ENCODE assay signal across 9 cellular contexts in the genomic region with DNA sequence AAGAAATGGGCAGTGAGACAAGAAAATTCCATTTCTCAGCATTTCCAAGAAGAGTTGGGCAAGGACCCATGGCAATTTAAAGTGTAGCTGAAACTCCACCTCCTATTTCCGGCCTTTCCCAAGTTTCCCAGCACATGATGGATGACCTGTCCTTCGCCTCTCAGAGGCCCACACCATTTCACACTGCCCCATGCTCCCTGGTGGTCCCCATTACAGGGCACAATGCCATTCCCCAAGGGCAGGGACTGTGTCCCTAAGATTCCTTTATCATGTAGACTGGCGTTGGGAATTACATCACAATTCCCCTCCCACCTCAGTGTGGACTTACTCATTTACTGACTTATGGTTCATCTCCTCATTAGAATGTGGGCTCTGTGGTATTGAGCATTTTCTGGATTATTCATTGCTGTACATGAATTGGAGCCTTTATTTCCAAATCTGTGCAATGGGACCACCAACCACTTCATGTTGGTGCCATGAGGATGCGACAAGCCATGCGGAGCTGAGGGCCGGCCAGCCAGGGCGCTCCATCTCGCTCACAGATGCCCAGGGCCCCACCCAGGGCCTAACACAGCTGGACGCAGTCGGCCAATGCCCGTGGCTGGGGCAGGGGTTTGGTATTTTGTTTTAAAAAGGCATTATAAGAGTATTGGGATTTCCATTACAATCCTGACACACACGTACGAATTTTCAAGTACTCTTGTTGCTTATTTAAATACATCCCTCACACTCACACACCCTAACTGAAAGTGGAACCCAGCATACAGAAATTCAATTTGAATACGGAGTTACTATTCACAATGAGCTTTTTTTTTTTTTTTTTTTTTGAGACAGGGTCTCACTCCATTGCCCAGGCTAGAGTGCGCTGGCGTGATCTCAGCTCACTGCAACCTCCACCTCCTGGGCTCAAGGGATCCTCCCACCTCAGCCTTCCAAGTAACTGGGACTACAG. TPM values are rescaled to one million over a fixed set of nuclear protein-coding genes. Genes with fewer than 3 reads are reported as not detected.
A peak's percentile ranks its signal among the peaks of the same experiment; 100 is the strongest.
DNase-seq lines count a peak whose midpoint lies in the region; ATAC-seq and TF ChIP-seq lines count a peak whose summit lies in the region.
"Had no signal": no experiment of that assay in that cellular context is flagged by ENCODE, and none has a peak within 500 bp of the region (broad histone marks: within the 10 kb centered on the region; RNA-seq: fewer than 3 reads in every experiment).

No MANE protein-coding gene starts in this region.

- H3K4me1 ChIP-seq in hepatocyte (ENCODE audit: insufficient read depth) (peaks cover 45% of the 10 kb centered on the region), A673 (ENCODE audit: insufficient read depth, low read length, poor library complexity, severe bottlenecking) (no peaks in the 10 kb centered on the region)

- no peaks in the 10 kb centered on the region for H3K9me3 Mint-ChIP-seq in activated naive CD8-positive, alpha-beta T cell treated with anti-CD3 and anti-CD28 coated beads, Interleukin-2, amount 10 ng/mL, durations not matched to agents 7 days and 5 days
- H3K9me3 Mint-ChIP-seq in stimulated activated naive B cell treated with anti-CD40 and anti-IgM and Interleukin-4, amounts not matched to agents 10 μg/mL and 1 μg/mL and 100 μg/mL, for 72 hours = no peaks in the 10 kb centered on the region
- H3K9me3 Mint-ChIP-seq: activated naive CD4-positive, alpha-beta T cell treated with anti-CD3 and anti-CD28 coated beads, Interleukin-2, amount 10 ng/mL, durations not matched to agents 7 days and 5 days had no signal

- POLR2A ChIA-PET in activated naive CD8-positive, alpha-beta T cell treated with anti-CD3 and anti-CD28 coated beads, Interleukin-2, amount 10 ng/mL, durations not matched to agents 7 days and 5 days (lab: Charles Lee) = interaction anchor here (0.6 kb wide), 1 partner anchor 97 kb away, joined by 3 read pairs; no protein-coding TSS in a partner anchor
- POLR2A ChIA-PET in A673 (lab: Charles Lee; ENCODE audit: low non-redundant PET) = no interaction called here

- H3K4me1 Mint-ChIP-seq in activated naive CD8-positive, alpha-beta T cell treated with anti-CD3 and anti-CD28 coated beads, Interleukin-2, amount 10 ng/mL, durations not matched to agents 7 days and 5 days = peaks cover 40% of the 10 kb centered on the region
- peaks cover 63 to 89% of the 10 kb centered on the region in 2 donors for H3K4me1 Mint-ChIP-seq in stimulated activated naive B cell treated with anti-CD40 and anti-IgM and Interleukin-4, amounts not matched to agents 10 μg/mL and 1 μg/mL and 100 μg/mL, for 72 hours

- peaks cover 43% of the 10 kb centered on the region for H4K20me1 ChIP-seq in hepatocyte (ENCODE audit: insufficient read depth, poor library complexity, severe bottlenecking)

- intact Hi-C loops in A673 (cut with micrococcal nuclease; ENCODE audit: unreplicated experiment) = no loop called here

- H3K36me3 ChIP-seq in hepatocyte (replicated peaks; ENCODE audit: insufficient read depth, low read depth) (no peaks in the 10 kb centered on the region), A673 (ENCODE audit: insufficient read depth, low read length, poor library complexity, severe bottlenecking) (no peaks in the 10 kb centered on the region)

- H3K9me3 ChIP-seq in hepatocyte (ENCODE audit: low read depth) (no peaks in the 10 kb centered on the region), A673 (ENCODE audit: low read depth, low read length, poor library complexity, severe bottlenecking) (no peaks in the 10 kb centered on the region)

- TF ChIP-seq CTCF in GM13976 (IDR thresholded peaks at IDR 0.05; ENCODE audit: borderline replicate concordance, control extremely low read depth, extremely low read depth, insufficient read depth, missing control alignments) (no peak), hepatocyte (IDR thresholded peaks at IDR 0.05; ENCODE audit: poor library complexity) (no peak), A673 (conservative IDR thresholded peaks at IDR 0.05; ENCODE audit: low read depth, low read length) (no peak)

- H3K79me2 ChIP-seq in hepatocyte = peaks cover 70% of the 10 kb centered on the region

- H3K36me3 Mint-ChIP-seq in activated naive CD8-positive, alpha-beta T cell treated with anti-CD3 and anti-CD28 coated beads, Interleukin-2, amount 10 ng/mL, durations not matched to agents 7 days and 5 days = peaks cover 15% of the 10 kb centered on the region
- H3K36me3 Mint-ChIP-seq in stimulated activated naive B cell treated with anti-CD40 and anti-IgM and Interleukin-4, amounts not matched to agents 10 μg/mL and 1 μg/mL and 100 μg/mL, for 72 hours = peaks cover 0 to 10% of the 10 kb centered on the region in 2 donors

- no peak overlapping the region for H3K27ac Mint-ChIP-seq in activated naive CD8-positive, alpha-beta T cell treated with anti-CD3 and anti-CD28 coated beads, Interleukin-2, amount 10 ng/mL, durations not matched to agents 7 days and 5 days
- H3K27ac Mint-ChIP-seq in stimulated activated naive B cell treated with anti-CD40 and anti-IgM and Interleukin-4, amounts not matched to agents 10 μg/mL and 1 μg/mL and 100 μg/mL, for 72 hours = peak overlapping the region; percentile 98

- H3K4me3 ChIP-seq in hepatocyte = no peak overlapping the region
- no peak overlapping the region for H3K4me3 ChIP-seq in A673 (ENCODE audit: low read depth, low read length, poor library complexity, severe bottlenecking)

- CTCF ChIA-PET in A673 (lab: Charles Lee) = no interaction called here

- H3K4me3 Mint-ChIP-seq in activated naive CD8-positive, alpha-beta T cell treated with anti-CD3 and anti-CD28 coated beads, Interleukin-2, amount 10 ng/mL, durations not matched to agents 7 days and 5 days = no peak overlapping the region
- peak overlapping the region; percentile 77 to 78 for H3K4me3 Mint-ChIP-seq in stimulated activated naive B cell treated with anti-CD40 and anti-IgM and Interleukin-4, amounts not matched to agents 10 μg/mL and 1 μg/mL and 100 μg/mL, for 72 hours
- H3K4me3 Mint-ChIP-seq: activated naive CD4-positive, alpha-beta T cell treated with anti-CD3 and anti-CD28 coated beads, Interleukin-2, amount 10 ng/mL, durations not matched to agents 7 days and 5 days had no signal

- no peak for ATAC-seq in activated naive CD8-positive, alpha-beta T cell treated with anti-CD3 and anti-CD28 coated beads, Interleukin-2, amount 10 ng/mL, durations not matched to agents 7 days and 5 days (ENCODE audit: low read depth)
- peak; percentile 18 to 41 for ATAC-seq in stimulated activated naive B cell treated with anti-CD40 and anti-IgM and Interleukin-4, amounts not matched to agents 10 μg/mL and 1 μg/mL and 100 μg/mL, for 72 hours (replicated peaks)
- no peak for ATAC-seq in HG03520 (IDR thresholded peaks at IDR 0.05; ENCODE audit: unreplicated experiment)
- ATAC-seq in HG03565 (IDR thresholded peaks at IDR 0.05; ENCODE audit: unreplicated experiment) = no peak

- peak overlapping the region; percentile 53 for H3K4me2 ChIP-seq in hepatocyte

- H2AFZ ChIP-seq in hepatocyte = no peak overlapping the region

- 94% methylated on average over 16 of the region's 16 CpGs for WGBS in hepatocyte (ENCODE audit: low lambda C conversion rate, missing lambda C conversion rate)

- BruUV-seq in A673 (replicated peaks; lab: Mats Ljungman, UMichigan) = no TSS peak

- H3K27me3 ChIP-seq in hepatocyte (no peaks in the 10 kb centered on the region), A673 (replicated peaks; ENCODE audit: insufficient read depth, low read depth, low read length, poor library complexity) (peaks cover 5% of the 10 kb centered on the region)

- no peaks in the 10 kb centered on the region for H3K27me3 Mint-ChIP-seq in activated naive CD8-positive, alpha-beta T cell treated with anti-CD3 and anti-CD28 coated beads, Interleukin-2, amount 10 ng/mL, durations not matched to agents 7 days and 5 days
- H3K27me3 Mint-ChIP-seq in stimulated activated naive B cell treated with anti-CD40 and anti-IgM and Interleukin-4, amounts not matched to agents 10 μg/mL and 1 μg/mL and 100 μg/mL, for 72 hours = no peaks in the 10 kb centered on the region
- H3K27me3 Mint-ChIP-seq: activated naive CD4-positive, alpha-beta T cell treated with anti-CD3 and anti-CD28 coated beads, Interleukin-2, amount 10 ng/mL, durations not matched to agents 7 days and 5 days had no signal

- no peaks in the 10 kb centered on the region for H3K9me2 ChIP-seq in hepatocyte (replicated peaks; ENCODE audit: insufficient read depth)

- H3K27ac ChIP-seq in hepatocyte = peak overlapping the region; percentile 46
- no peak overlapping the region for H3K27ac ChIP-seq in A673 (ENCODE audit: low read depth, low read length, poor library complexity, severe bottlenecking)

- in situ Hi-C loops in GM13976 (cut with MboI; ENCODE audit: low sequenced_read_pairs, unreplicated experiment) = loop anchor here (25.0 kb wide), 1 partner anchor 360 kb away; a partner anchor contains a TSS

- DNase-seq in GM13976 (ENCODE audit: low spot score) (peak; percentile 62), hepatocyte (ENCODE audit: low spot score) (no peak), hippocampal formation (lab: John Stamatoyannopoulos, UW) (no peak), A673 (ENCODE audit: low spot score) (no peak)
- peak; percentile 6 for DNase-seq in activated naive CD8-positive, alpha-beta T cell treated with anti-CD3 and anti-CD28 coated beads, Interleukin-2, amount 10 ng/mL, durations not matched to agents 7 days and 5 days
- DNase-seq in stimulated activated naive B cell treated with anti-CD40 and anti-IgM and Interleukin-4, amounts not matched to agents 10 μg/mL and 1 μg/mL and 100 μg/mL, for 72 hours = peak; percentile 36

RNA-seq across cellular contexts. Expression of a gene that starts 5.4 kb away (rescaled TPM):
- total RNA-seq in activated naive CD8-positive, alpha-beta T cell treated with anti-CD3 and anti-CD28 coated beads, Interleukin-2, amount 10 ng/mL, durations not matched to agents 7 days and 5 days = 10 to 100 TPM; 53.3 to 55.8 TPM
- total RNA-seq in hepatocyte (20.5 and 22.2 TPM in 2 replicates), A673 (2021) (3.9 and 4.9 TPM in 2 replicates)
- polyA plus RNA-seq in hepatocyte = 28.2 and 37.7 TPM in 2 replicates

RNA-seq across cellular contexts. Expression of a gene that starts 29.4 kb away (rescaled TPM):
- not detected for total RNA-seq in activated naive CD8-positive, alpha-beta T cell treated with anti-CD3 and anti-CD28 coated beads, Interleukin-2, amount 10 ng/mL, durations not matched to agents 7 days and 5 days
- total RNA-seq in hepatocyte (not detected in 2 replicates), A673 (2021) (not detected in 2 replicates)
- not detected in 2 replicates for polyA plus RNA-seq in hepatocyte

RNA-seq across cellular contexts. Expression of a gene that starts 60.0 kb away (rescaled TPM):
- total RNA-seq in activated naive CD8-positive, alpha-beta T cell treated with anti-CD3 and anti-CD28 coated beads, Interleukin-2, amount 10 ng/mL, durations not matched to agents 7 days and 5 days = 10 to 100 TPM; 60.7 to 64.6 TPM
- total RNA-seq in hepatocyte (97.7 and 110 TPM in 2 replicates), A673 (2021) (67.9 and 70.3 TPM in 2 replicates)
- polyA plus RNA-seq in hepatocyte = 123 and 125 TPM in 2 replicates

Comparison
In these comparisons a context has a peak if more than half of its experiments do, and no peak if none do; other contexts are left out.
1. DNase-seq: peak in GM13976 (single experiment), activated naive CD8-positive, alpha-beta T cell treated with anti-CD3 and anti-CD28 coated beads, Interleukin-2, amount 10 ng/mL, durations not matched to agents 7 days and 5 days (single experiment) and stimulated activated naive B cell treated with anti-CD40 and anti-IgM and Interleukin-4, amounts not matched to agents 10 μg/mL and 1 μg/mL and 100 μg/mL, for 72 hours (single experiment); none in hepatocyte (single experiment), hippocampal formation (0 of 2) and A673 (single experiment).
2. ATAC-seq: peak in stimulated activated naive B cell treated with anti-CD40 and anti-IgM and Interleukin-4, amounts not matched to agents 10 μg/mL and 1 μg/mL and 100 μg/mL, for 72 hours (2 of 2); none in activated naive CD8-positive, alpha-beta T cell treated with anti-CD3 and anti-CD28 coated beads, Interleukin-2, amount 10 ng/mL, durations not matched to agents 7 days and 5 days (single experiment), HG03520 (single experiment) and HG03565 (single experiment).